Comparison of ENCODE assay signal across 20 cellular contexts in the genomic region with DNA sequence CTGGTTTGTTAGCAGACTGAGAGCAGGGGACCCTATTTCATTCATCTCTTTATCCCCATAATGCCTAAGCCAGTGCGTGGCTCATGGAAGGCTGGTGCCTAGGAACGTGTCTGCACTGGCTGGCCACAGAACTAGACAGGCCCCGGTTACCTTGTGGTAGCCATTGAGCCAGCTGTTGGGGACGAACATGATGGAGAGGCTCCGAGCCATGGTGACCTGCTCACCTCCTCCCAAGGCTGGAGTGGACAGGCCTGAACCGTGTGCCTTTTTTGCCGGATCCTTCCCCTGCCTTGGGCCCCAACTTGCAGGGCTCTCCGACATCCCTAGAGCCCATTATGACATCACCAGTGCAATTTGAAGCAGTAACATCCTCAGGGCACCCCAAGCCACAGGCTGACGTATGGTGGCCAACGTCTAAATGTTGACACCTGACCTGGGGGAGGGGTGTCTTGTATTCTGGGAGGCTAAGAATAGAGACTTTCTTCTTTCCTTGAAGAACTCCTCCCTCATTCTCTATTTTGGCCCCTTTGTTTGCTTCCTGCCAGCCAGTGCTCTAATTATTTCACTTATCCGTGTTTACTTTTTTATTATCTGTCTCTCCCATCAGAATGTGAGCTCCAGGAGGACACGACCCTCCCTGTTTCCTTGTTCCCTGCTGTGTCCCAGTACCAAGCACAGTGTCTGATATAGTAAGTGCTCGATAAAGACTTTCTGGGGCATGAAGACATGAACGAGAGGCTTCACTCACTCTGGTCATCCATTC. TPM values are rescaled to one million over a fixed set of nuclear protein-coding genes. Genes with fewer than 3 reads are reported as not detected.
DNase-seq lines count a peak whose midpoint lies in the region; ATAC-seq, FAIRE-seq and TF ChIP-seq lines count a peak whose summit lies in the region.
"Had no signal": no experiment of that assay in that cellular context is flagged by ENCODE, and none has a peak within 500 bp of the region (broad histone marks: within the 10 kb centered on the region; RNA-seq: fewer than 3 reads in every experiment).

No MANE protein-coding gene starts in this region.

- no peaks in the 10 kb centered on the region for H3K9me3 ChIP-seq in A549
- H3K9me3 ChIP-seq: ascending aorta, neutrophil, Peyer's patch had no signal

- FAIRE-seq in A549 (lab: Jason Lieb, UNC), result no peak
- FAIRE-seq: colon, H54 had no signal

- ATAC-seq in A549 (no peak; a peak in 1 of 6 replicates), left colon (peak; percentile 7), HG02623 (IDR thresholded peaks at IDR 0.05; ENCODE audit: unreplicated experiment) (no peak), HG02642 (IDR thresholded peaks at IDR 0.05; ENCODE audit: poor library complexity, unreplicated experiment) (no peak), HG03025 (IDR thresholded peaks at IDR 0.05; ENCODE audit: low FRiP score, unreplicated experiment) (no peak)
- ATAC-seq: left cardiac atrium, right cardiac atrium had no signal

- no peak for TF ChIP-seq CTCF in A549 (IDR thresholded peaks at IDR 0.05)

- DNase-seq in A549 (ENCODE audit: low read depth in 1 of 2, low spot score in 1 of 2) (no peak), ELF-1 (ENCODE audit: low read depth, low spot score) (peak; percentile 63), NOMO-1 treated with DMSO at 0.1 percent for 48 hours (lab: John Stamatoyannopoulos, UW; ENCODE audit: unreplicated experiment) (peak; percentile 50), left colon (no peak), AG08395 (ENCODE audit: low spot score) (no peak)
- DNase-seq: activated CD4-positive, alpha-beta T cell treated with anti-CD3 and anti-CD28 coated beads, Interleukin-2, amount 10 ng/mL, durations not matched to agents 24 days and 14 days; activated naive CD4-positive, alpha-beta T cell treated with Interleukin-2 at 50 U/mL for 16 hours; Karpas-422; left cardiac atrium; midbrain; NCI-H1694 had no signal

- no peak overlapping the region for H3K4me3 ChIP-seq in A549
- H3K4me3 ChIP-seq: ascending aorta, Peyer's patch had no signal

- TF ChIP-seq EP300 in A549 (IDR thresholded peaks at IDR 0.05), result no peak

- POLR2A ChIA-PET in A549 (lab: Yijun Ruan, JAX), result no interaction called here

- TF ChIP-seq POLR2A in A549 (IDR thresholded peaks at IDR 0.05; ENCODE audit: low read length), result no peak

- intact Hi-C loops in left colon (cut with DNase I, micrococcal nuclease), result loop anchor here in 1 of 2 donors (10.0 kb wide), 1 partner anchor 135 kb away; no protein-coding TSS in a partner anchor

- H3K4me2 ChIP-seq in A549, result peak overlapping the region; percentile 72

- WGBS in A549 (ENCODE audit: missing lambda C conversion rate), result 68% methylated on average over 14 of the region's 14 CpGs

- no peak overlapping the region for H3K27ac ChIP-seq in A549
- H3K27ac ChIP-seq: ascending aorta, neutrophil had no signal

- no peak for TF ChIP-seq RAD21 in A549 (conservative IDR thresholded peaks at IDR 0.05 in 1 of 2, IDR thresholded peaks at IDR 0.05 in 1 of 2)

- CTCF ChIA-PET in A549 (lab: Yijun Ruan, JAX), result interaction anchor here (0.5 to 12.2 kb wide), 7 partner anchors 9 to 638 kb away, joined by 3 to 362 read pairs (median 5); a partner anchor contains a TSS

- H3K4me1 ChIP-seq in A549, result peaks cover 31% of the 10 kb centered on the region

TF ChIP-seq in A549, 52 proteins besides CTCF, POLR2A, EP300 and RAD21:
- TF ChIP-seq MAFK (IDR thresholded peaks at IDR 0.05; ENCODE audit: partially characterized antibody), result no peak
- TF ChIP-seq CEBPB (IDR thresholded peaks at IDR 0.05), result no peak
- TF ChIP-seq, protein P1, sequence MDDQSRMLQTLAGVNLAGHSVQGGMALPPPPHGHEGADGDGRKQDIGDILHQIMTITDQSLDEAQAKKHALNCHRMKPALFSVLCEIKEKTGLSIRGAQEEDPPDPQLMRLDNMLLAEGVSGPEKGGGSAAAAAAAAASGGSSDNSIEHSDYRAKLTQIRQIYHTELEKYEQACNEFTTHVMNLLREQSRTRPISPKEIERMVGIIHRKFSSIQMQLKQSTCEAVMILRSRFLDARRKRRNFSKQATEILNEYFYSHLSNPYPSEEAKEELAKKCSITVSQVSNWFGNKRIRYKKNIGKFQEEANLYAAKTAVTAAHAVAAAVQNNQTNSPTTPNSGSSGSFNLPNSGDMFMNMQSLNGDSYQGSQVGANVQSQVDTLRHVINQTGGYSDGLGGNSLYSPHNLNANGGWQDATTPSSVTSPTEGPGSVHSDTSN (IDR thresholded peaks at IDR 0.05), result no peak
- TF ChIP-seq, protein P2, sequence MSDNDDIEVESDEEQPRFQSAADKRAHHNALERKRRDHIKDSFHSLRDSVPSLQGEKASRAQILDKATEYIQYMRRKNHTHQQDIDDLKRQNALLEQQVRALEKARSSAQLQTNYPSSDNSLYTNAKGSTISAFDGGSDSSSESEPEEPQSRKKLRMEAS (IDR thresholded peaks at IDR 0.05), result no peak
- no peak for TF ChIP-seq SREBF2 (IDR thresholded peaks at IDR 0.05)
- no peak for TF ChIP-seq HEYL (CRISPR knock-in tag; IDR thresholded peaks at IDR 0.05)
- no peak for TF ChIP-seq NPAS2 (CRISPR knock-in tag; IDR thresholded peaks at IDR 0.05; ENCODE audit: borderline replicate concordance)
- no peak for TF ChIP-seq ZFP36 (IDR thresholded peaks at IDR 0.05; ENCODE audit: borderline replicate concordance, partially characterized antibody)
- TF ChIP-seq KDM1A (IDR thresholded peaks at IDR 0.05; ENCODE audit: low read depth), result no peak
- TF ChIP-seq TFCP2L1 (CRISPR knock-in tag; IDR thresholded peaks at IDR 0.05), result no peak
- no peak for TF ChIP-seq HOXB13 (CRISPR knock-in tag; IDR thresholded peaks at IDR 0.05; ENCODE audit: low read depth)
- TF ChIP-seq, protein P3, sequence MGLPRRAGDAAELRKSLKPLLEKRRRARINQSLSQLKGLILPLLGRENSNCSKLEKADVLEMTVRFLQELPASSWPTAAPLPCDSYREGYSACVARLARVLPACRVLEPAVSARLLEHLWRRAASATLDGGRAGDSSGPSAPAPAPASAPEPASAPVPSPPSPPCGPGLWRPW (IDR thresholded peaks at IDR 0.05), result no peak
- no peak for TF ChIP-seq FOXS1 (CRISPR knock-in tag; IDR thresholded peaks at IDR 0.05)
- TF ChIP-seq, protein P4, sequence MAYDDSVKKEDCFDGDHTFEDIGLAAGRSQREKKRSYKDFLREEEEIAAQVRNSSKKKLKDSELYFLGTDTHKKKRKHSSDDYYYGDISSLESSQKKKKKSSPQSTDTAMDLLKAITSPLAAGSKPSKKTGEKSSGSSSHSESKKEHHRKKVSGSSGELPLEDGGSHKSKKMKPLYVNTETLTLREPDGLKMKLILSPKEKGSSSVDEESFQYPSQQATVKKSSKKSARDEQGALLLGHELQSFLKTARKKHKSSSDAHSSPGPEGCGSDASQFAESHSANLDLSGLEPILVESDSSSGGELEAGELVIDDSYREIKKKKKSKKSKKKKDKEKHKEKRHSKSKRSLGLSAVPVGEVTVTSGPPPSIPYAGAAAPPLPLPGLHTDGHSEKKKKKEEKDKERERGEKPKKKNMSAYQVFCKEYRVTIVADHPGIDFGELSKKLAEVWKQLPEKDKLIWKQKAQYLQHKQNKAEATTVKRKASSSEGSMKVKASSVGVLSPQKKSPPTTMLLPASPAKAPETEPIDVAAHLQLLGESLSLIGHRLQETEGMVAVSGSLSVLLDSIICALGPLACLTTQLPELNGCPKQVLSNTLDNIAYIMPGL (CRISPR knock-in tag; IDR thresholded peaks at IDR 0.05; ENCODE audit: borderline replicate concordance), result no peak
- TF ChIP-seq FOSL2 (IDR thresholded peaks at IDR 0.05), result no peak
- TF ChIP-seq FOSL2 (CRISPR knock-in tag; IDR thresholded peaks at IDR 0.05), result no peak
- TF ChIP-seq ZC3H11A (IDR thresholded peaks at IDR 0.05), result no peak
- TF ChIP-seq RCOR1 (IDR thresholded peaks at IDR 0.05; ENCODE audit: low read depth, low read length), result no peak
- no peak for TF ChIP-seq CBX2 (IDR thresholded peaks at IDR 0.05; ENCODE audit: borderline replicate concordance, low read depth)
- TF ChIP-seq FOSB (CRISPR knock-in tag; IDR thresholded peaks at IDR 0.05), result no peak
- TF ChIP-seq, protein P5, sequence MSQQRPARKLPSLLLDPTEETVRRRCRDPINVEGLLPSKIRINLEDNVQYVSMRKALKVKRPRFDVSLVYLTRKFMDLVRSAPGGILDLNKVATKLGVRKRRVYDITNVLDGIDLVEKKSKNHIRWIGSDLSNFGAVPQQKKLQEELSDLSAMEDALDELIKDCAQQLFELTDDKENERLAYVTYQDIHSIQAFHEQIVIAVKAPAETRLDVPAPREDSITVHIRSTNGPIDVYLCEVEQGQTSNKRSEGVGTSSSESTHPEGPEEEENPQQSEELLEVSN (IDR thresholded peaks at IDR 0.05; ENCODE audit: borderline replicate concordance, low read depth), result no peak
TF ChIP-seq in A549: peak in this region for 0.

RNA-seq across cellular contexts. Expression of a gene that starts 12.2 kb away (rescaled TPM):
- polyA plus RNA-seq in A549 (2011; rRNA removed) (29.0 and 38.4 TPM in 2 replicates), A549 (2017; fragmentation: RNase III; extraction: RNeasy Plus Mini Kit Qiagen cat#74134 plus additional on column Dnase treatment) (40.8 to 42.8 TPM (median 40.9 TPM) in 3 replicates)
- 73.2 and 84.2 TPM in 2 replicates for polyA plus RNA-seq in A549 (2012; cell fraction: cytosol; rRNA removed)
- polyA plus RNA-seq in A549 (2012; cell fraction: nucleus; rRNA removed), result 159 and 164 TPM in 2 replicates
- 54.4 and 63.2 TPM in 2 replicates for polyA minus RNA-seq in A549 (2011; rRNA and poly(A)+ RNA removed)
- total RNA-seq in left colon, result 100 to 1,000 TPM in 1 of 2 donors, 10 to 100 TPM in 1; 94.2 to 130 TPM

RNA-seq across cellular contexts. Expression of a gene that starts 18.3 kb away (rescaled TPM):
- 0.06 and 0.20 TPM in 2 replicates for polyA plus RNA-seq in A549 (2011; rRNA removed)
- 0.01 and 0.10 TPM in 2 replicates for polyA plus RNA-seq in A549 (2012; cell fraction: cytosol; rRNA removed)
- polyA plus RNA-seq in A549 (2012; cell fraction: nucleus; rRNA removed), result 0.04 TPM in 1 of 2 replicates, not detected in the other
- polyA plus RNA-seq in A549 (2017; fragmentation: RNase III; extraction: RNeasy Plus Mini Kit Qiagen cat#74134 plus additional on column Dnase treatment), result 0.09 TPM in 1 of 3 replicates, not detected in the others
- polyA minus RNA-seq in A549 (2011; rRNA and poly(A)+ RNA removed), result 0.21 TPM in 1 of 2 replicates, not detected in the other
- total RNA-seq in left colon, result 100 to 1,000 TPM in 1 of 2 donors, 10 to 100 TPM in 1; 18.5 to 706 TPM
- total RNA-seq: activated CD4-positive, alpha-beta T cell treated with anti-CD3 and anti-CD28 coated beads, Interleukin-2, amount 10 ng/mL, durations not matched to agents 24 days and 14 days had no signal

RNA-seq across cellular contexts. Expression of a gene that starts 34.7 kb away (rescaled TPM):
- polyA plus RNA-seq in A549 (2011; rRNA removed) (2.3 TPM in 2 replicates), A549 (2017; fragmentation: RNase III; extraction: RNeasy Plus Mini Kit Qiagen cat#74134 plus additional on column Dnase treatment) (9.3 to 13.0 TPM (median 11.5 TPM) in 3 replicates)
- 5.8 and 7.2 TPM in 2 replicates for polyA plus RNA-seq in A549 (2012; cell fraction: cytosol; rRNA removed)
- polyA plus RNA-seq in A549 (2012; cell fraction: nucleus; rRNA removed), result 25.9 and 31.3 TPM in 2 replicates
- polyA minus RNA-seq in A549 (2011; rRNA and poly(A)+ RNA removed), result 3.1 and 6.2 TPM in 2 replicates
- total RNA-seq in left colon, result 10 to 100 TPM in 1 of 2 donors, 1 to 10 TPM in 1; 2.9 to 29.4 TPM

Comparison
In these comparisons a context has a peak if more than half of its experiments do, and no peak if none do; other contexts are left out.
1. DNase-seq: peak in ELF-1 (single experiment) and NOMO-1 treated with DMSO at 0.1 percent for 48 hours (single experiment); none in A549 (0 of 2), left colon (0 of 2) and AG08395 (single experiment).